1 cellular context compared by ENCODE assay signal in the genomic region with DNA sequence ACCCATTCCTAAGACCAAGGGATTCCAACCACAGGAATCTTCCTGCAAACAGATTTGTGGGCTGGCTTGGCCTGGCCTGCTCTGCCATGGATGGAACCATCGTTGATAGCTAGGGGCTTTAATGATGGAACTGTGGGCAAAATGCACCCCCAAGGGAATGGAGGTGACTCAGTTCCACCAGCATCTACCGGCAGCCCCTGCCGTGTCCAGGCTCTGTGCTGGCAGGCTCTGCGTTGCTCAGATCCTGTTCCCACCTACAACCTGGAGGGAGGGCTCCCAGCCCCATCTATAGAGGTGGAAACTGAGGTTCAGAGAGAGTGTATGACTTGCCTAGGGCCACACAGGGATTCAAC.
TF ChIP-seq lines count a peak whose summit lies in the region.

No MANE protein-coding gene starts in this region.

TF ChIP-seq in GM23338, 12 proteins besides CTCF, POLR2A, EP300 and RAD21 (continued from another document):
- TF ChIP-seq, protein P1, sequence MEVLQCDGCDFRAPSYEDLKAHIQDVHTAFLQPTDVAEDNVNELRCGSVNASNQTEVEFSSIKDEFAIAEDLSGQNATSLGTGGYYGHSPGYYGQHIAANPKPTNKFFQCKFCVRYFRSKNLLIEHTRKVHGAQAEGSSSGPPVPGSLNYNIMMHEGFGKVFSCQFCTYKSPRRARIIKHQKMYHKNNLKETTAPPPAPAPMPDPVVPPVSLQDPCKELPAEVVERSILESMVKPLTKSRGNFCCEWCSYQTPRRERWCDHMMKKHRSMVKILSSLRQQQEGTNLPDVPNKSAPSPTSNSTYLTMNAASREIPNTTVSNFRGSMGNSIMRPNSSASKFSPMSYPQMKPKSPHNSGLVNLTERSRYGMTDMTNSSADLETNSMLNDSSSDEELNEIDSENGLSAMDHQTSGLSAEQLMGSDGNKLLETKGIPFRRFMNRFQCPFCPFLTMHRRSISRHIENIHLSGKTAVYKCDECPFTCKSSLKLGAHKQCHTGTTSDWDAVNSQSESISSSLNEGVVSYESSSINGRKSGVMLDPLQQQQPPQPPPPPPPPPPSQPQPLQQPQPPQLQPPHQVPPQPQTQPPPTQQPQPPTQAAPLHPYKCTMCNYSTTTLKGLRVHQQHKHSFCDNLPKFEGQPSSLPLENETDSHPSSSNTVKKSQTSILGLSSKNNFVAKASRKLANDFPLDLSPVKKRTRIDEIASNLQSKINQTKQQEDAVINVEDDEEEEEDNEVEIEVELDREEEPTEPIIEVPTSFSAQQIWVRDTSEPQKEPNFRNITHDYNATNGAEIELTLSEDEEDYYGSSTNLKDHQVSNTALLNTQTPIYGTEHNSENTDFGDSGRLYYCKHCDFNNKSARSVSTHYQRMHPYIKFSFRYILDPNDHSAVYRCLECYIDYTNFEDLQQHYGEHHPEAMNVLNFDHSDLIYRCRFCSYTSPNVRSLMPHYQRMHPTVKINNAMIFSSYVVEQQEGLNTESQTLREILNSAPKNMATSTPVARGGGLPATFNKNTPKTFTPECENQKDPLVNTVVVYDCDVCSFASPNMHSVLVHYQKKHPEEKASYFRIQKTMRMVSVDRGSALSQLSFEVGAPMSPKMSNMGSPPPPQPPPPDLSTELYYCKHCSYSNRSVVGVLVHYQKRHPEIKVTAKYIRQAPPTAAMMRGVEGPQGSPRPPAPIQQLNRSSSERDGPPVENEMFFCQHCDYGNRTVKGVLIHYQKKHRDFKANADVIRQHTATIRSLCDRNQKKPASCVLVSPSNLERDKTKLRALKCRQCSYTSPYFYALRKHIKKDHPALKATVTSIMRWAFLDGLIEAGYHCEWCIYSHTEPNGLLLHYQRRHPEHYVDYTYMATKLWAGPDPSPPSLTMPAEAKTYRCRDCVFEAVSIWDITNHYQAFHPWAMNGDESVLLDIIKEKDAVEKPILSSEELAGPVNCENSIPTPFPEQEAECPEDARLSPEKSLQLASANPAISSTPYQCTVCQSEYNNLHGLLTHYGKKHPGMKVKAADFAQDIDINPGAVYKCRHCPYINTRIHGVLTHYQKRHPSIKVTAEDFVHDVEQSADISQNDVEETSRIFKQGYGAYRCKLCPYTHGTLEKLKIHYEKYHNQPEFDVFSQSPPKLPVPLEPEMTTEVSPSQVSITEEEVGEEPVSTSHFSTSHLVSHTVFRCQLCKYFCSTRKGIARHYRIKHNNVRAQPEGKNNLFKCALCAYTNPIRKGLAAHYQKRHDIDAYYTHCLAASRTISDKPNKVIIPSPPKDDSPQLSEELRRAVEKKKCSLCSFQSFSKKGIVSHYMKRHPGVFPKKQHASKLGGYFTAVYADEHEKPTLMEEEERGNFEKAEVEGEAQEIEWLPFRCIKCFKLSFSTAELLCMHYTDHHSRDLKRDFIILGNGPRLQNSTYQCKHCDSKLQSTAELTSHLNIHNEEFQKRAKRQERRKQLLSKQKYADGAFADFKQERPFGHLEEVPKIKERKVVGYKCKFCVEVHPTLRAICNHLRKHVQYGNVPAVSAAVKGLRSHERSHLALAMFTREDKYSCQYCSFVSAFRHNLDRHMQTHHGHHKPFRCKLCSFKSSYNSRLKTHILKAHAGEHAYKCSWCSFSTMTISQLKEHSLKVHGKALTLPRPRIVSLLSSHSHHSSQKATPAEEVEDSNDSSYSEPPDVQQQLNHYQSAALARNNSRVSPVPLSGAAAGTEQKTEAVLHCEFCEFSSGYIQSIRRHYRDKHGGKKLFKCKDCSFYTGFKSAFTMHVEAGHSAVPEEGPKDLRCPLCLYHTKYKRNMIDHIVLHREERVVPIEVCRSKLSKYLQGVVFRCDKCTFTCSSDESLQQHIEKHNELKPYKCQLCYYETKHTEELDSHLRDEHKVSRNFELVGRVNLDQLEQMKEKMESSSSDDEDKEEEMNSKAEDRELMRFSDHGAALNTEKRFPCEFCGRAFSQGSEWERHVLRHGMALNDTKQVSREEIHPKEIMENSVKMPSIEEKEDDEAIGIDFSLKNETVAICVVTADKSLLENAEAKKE (CRISPR knock-in tag; IDR thresholded peaks at IDR 0.05) = no peak
- TF ChIP-seq POLR2AphosphoS5 (IDR thresholded peaks at IDR 0.05; ENCODE audit: low read depth) = no peak
TF ChIP-seq in GM23338: peak in this region for 1.
